In genomic region chr18:506801-507200, GRCh38 we compare ENCODE assay signal across 10 cellular contexts. TPM values are rescaled to one million over a fixed set of nuclear protein-coding genes. Genes with fewer than 3 reads are reported as not detected.
"Had no signal": no experiment of that assay in that cellular context is flagged by ENCODE, and none has a peak within 500 bp of the region (broad histone marks: within the 10 kb centered on the region; RNA-seq: fewer than 3 reads in every experiment).

No MANE protein-coding gene starts in this region.

- H3K9me3 ChIP-seq: HAP-1 had no signal

- H3K4me3 ChIP-seq: GM23248, HAP-1 had no signal

- ATAC-seq: HCT116, HepG2 had no signal

- H3K36me3 ChIP-seq: HAP-1 had no signal

- FAIRE-seq: HepG2 had no signal

- H3K4me1 ChIP-seq: HAP-1 had no signal

- H3K27ac Mint-ChIP-seq: HFFc6, IgD-negative memory B cell had no signal

- H3K27me3 Mint-ChIP-seq: IgD-negative memory B cell had no signal

- DNase-seq: GOT3, H7, HFFc6 had no signal

- H3K9ac ChIP-seq: GM23248 had no signal

- H3K4me3 Mint-ChIP-seq: HFFc6, IgD-negative memory B cell had no signal

- H2AFZ ChIP-seq: GM23248 had no signal

- H3K27ac ChIP-seq: GM23248, HL-60 had no signal

- H3K9me3 Mint-ChIP-seq: HFFc6 had no signal

RNA-seq across cellular contexts. Expression of gene COLEC12, which starts 6.3 kb away (rescaled TPM):
- total RNA-seq: HT1080 had no signal
- polyA plus RNA-seq: IgD-negative memory B cell had no signal
